ENCODE assay signal across 8 cellular contexts in genomic region chr11:106076421-106076922, GRCh38. TPM values are rescaled to one million over a fixed set of nuclear protein-coding genes. Genes with fewer than 3 reads are reported as not detected.
DNase-seq lines count a peak whose midpoint lies in the region; ATAC-seq and FAIRE-seq lines count a peak whose summit lies in the region.

No MANE protein-coding gene starts in this region.

- ATAC-seq in GM21526 (IDR thresholded peaks at IDR 0.05; ENCODE audit: low FRiP score, unreplicated experiment) = no peak

- no peak for FAIRE-seq in urothelium cell line (lab: Jason Lieb, UNC)

- no peaks in the 10 kb centered on the region for H3K9me3 ChIP-seq in mesodermal cell (ENCODE audit: control insufficient read depth, low read length)

- H3K4me3 ChIP-seq in mesodermal cell (ENCODE audit: extremely low read depth, insufficient read depth, low read length, poor library complexity, severe bottlenecking) = peak overlapping the region; percentile 83

- H3K36me3 ChIP-seq in mesodermal cell (ENCODE audit: control insufficient read depth, insufficient read depth, low read length) = peaks cover 25% of the 10 kb centered on the region

- WGBS in mesodermal cell (ENCODE audit: insufficient coverage in 2 of 2), 2 experiments = 5 to 9% methylated on average over 9 to 10 of the region's 14 CpGs

- H3K4me1 ChIP-seq in mesodermal cell (ENCODE audit: control insufficient read depth, insufficient read depth, low read length, poor library complexity, severe bottlenecking) = no peaks in the 10 kb centered on the region

- DNase-seq in NCI-H2227 (lab: John Stamatoyannopoulos, UW; ENCODE audit: unreplicated experiment) (peak; percentile 33), NCI-H2227 treated with DMSO at 0.1 percent for 48 hours (lab: John Stamatoyannopoulos, UW) (no peak), NCI-H748 treated with DMSO at 0.1 percent for 48 hours (lab: John Stamatoyannopoulos, UW) (peak; percentile 27), caudate nucleus (lab: John Stamatoyannopoulos, UW) (peak in 21 of 61 donors; percentile 11 to 71 (median 33)), urothelium cell line (ENCODE audit: low spot score) (peak; percentile 4), activated gamma-delta T cell treated with Interleukin-2 at 50 U/mL for 16 hours (no peak)

- H3K27ac ChIP-seq in caudate nucleus (ENCODE audit: low read depth, low read length) (peak overlapping the region; percentile 99), mesodermal cell (ENCODE audit: low read depth, low read length, severe bottlenecking) (peak overlapping the region; percentile 81)

RNA-seq across cellular contexts. Expression of gene KBTBD3, which starts 0.7 kb away (rescaled TPM):
- polyA plus RNA-seq in mesodermal cell (2013, experiment 1 of 2) = 7.6 TPM
- polyA plus RNA-seq in mesodermal cell (2013, experiment 2 of 2) = 9.0 TPM

RNA-seq across cellular contexts. Expression of gene AASDHPPT, which starts 1.0 kb away (rescaled TPM):
- 55.1 TPM for polyA plus RNA-seq in mesodermal cell (2013, experiment 1 of 2)
- 60.1 TPM for polyA plus RNA-seq in mesodermal cell (2013, experiment 2 of 2)

RNA-seq across cellular contexts. Expression of gene MSANTD4, which starts 54.4 kb away (rescaled TPM):
- polyA plus RNA-seq in mesodermal cell (2013, experiment 1 of 2) = 17.8 TPM
- 20.3 TPM for polyA plus RNA-seq in mesodermal cell (2013, experiment 2 of 2)

Comparison
In these comparisons a context has a peak if more than half of its experiments do, and no peak if none do; other contexts are left out.
1. DNase-seq: peak in NCI-H2227 (single experiment), NCI-H748 treated with DMSO at 0.1 percent for 48 hours (single experiment) and urothelium cell line (single experiment); none in NCI-H2227 treated with DMSO at 0.1 percent for 48 hours (single experiment) and activated gamma-delta T cell treated with Interleukin-2 at 50 U/mL for 16 hours (single experiment).